In the genomic region with DNA sequence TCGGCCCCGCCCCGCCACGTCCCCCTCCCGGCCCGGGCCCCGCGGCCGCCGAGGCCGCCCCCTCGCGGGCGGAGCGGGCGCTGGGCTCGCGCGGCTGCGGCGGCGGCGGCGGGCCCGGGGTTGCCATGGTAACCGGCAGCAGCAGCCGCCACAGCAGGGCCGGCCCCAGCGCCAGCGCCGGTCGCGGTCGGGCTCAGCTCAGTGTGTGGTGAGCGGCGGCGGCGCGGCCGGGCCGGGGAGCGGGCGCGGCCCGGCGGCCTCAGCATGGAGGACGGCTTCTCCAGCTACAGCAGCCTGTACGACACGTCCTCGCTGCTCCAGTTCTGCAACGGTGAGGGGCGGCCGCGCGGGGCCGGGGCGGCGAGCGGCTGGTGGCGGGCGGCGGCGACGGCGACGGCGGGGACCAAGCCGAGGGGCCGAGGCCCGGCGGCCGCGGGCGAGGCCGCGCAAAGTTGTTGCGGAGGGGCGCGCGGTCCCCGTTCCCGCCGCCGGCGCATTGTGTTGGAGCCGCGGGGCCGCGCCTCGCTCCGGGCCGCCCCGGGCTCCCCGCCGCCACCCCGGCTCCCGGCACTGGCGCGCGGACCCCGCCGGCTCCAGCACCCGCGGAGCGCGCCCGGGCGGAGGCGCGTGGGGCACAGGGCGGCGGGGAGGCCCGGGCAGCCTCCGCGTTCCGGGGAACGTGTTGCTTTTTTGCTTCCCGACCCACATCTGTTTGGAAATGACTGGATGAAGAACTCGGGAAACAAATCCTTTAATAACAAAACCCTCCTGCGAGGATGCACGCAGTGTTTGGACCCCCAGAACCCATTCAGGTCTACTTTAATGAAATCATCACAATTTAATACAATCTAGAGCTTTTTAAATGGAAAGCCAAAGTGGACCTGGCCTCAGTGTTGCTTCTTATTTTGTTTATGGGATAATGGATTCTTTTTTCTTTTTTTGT, we compare ENCODE assay signal across 8 cellular contexts. TPM values are rescaled to one million over a fixed set of nuclear protein-coding genes. Genes with fewer than 3 reads are reported as not detected.
A peak's percentile ranks its signal among the peaks of the same experiment; 100 is the strongest.
DNase-seq lines count a peak whose midpoint lies in the region; ATAC-seq and TF ChIP-seq lines count a peak whose summit lies in the region.

A gene with protein sequence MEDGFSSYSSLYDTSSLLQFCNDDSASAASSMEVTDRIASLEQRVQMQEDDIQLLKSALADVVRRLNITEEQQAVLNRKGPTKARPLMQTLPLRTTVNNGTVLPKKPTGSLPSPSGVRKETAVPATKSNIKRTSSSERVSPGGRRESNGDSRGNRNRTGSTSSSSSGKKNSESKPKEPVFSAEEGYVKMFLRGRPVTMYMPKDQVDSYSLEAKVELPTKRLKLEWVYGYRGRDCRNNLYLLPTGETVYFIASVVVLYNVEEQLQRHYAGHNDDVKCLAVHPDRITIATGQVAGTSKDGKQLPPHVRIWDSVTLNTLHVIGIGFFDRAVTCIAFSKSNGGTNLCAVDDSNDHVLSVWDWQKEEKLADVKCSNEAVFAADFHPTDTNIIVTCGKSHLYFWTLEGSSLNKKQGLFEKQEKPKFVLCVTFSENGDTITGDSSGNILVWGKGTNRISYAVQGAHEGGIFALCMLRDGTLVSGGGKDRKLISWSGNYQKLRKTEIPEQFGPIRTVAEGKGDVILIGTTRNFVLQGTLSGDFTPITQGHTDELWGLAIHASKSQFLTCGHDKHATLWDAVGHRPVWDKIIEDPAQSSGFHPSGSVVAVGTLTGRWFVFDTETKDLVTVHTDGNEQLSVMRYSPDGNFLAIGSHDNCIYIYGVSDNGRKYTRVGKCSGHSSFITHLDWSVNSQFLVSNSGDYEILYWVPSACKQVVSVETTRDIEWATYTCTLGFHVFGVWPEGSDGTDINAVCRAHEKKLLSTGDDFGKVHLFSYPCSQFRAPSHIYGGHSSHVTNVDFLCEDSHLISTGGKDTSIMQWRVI (plus strand): TSS at position 201 of the 943 bp plus-strand sequence. CDS start 64 bp downstream, at position 265.

- H3K27ac Mint-ChIP-seq in T-helper 2 cell treated with Interferon-gamma antibody and Interleukin-4, amounts not matched to agents 5 μg/mL and 100 μg/mL, for 36 hours, result peak within 1 kb of the TSS; percentile 19

- no peaks in the 10 kb centered on the region for H3K9me3 Mint-ChIP-seq in T-helper 2 cell treated with Interferon-gamma antibody and Interleukin-4, amounts not matched to agents 5 μg/mL and 100 μg/mL, for 36 hours

- in situ Hi-C loops in GM23248 (cut with MboI), result no loop called here

- H3K79me2 ChIP-seq in GM23248 (ENCODE audit: insufficient read depth), result peaks cover 46% of the 10 kb centered on the region

- no peaks in the 10 kb centered on the region for H3K36me3 ChIP-seq in GM23248 (ENCODE audit: low read depth)
- no peaks in the 10 kb centered on the region for H3K36me3 ChIP-seq in upper lobe of right lung

- H3K4me2 ChIP-seq in GM23248 (ENCODE audit: unreplicated experiment), result peak within 1 kb of the TSS; percentile 99

- H4K20me1 ChIP-seq in GM23248 (ENCODE audit: insufficient read depth), result no peaks in the 10 kb centered on the region

- H3K4me3 ChIP-seq in GM23248, result peak within 1 kb of the TSS; percentile 84
- H3K4me3 ChIP-seq in upper lobe of right lung, result peak within 1 kb of the TSS; percentile 52

- DNase-seq in Daoy (ENCODE audit: low read depth), result peak; percentile 94
- DNase-seq in GM23248, result peak; percentile 95
- DNase-seq in LoVo (ENCODE audit: low spot score), result peak; percentile 76
- peak; percentile 81 for DNase-seq in T-helper 2 cell treated with Interferon-gamma antibody and Interleukin-4, amounts not matched to agents 5 μg/mL and 100 μg/mL, for 36 hours (ENCODE audit: low spot score)
- DNase-seq in anterior cingulate cortex (lab: John Stamatoyannopoulos, UW), result peak in 52 of 58 donors; percentile 13 to 85 (median 73)
- peak; percentile 92 for DNase-seq in left ventricle myocardium superior
- peak; percentile 22 for DNase-seq in pulmonary artery endothelial cell (ENCODE audit: low read depth, low spot score)
- DNase-seq in upper lobe of right lung, result peak; percentile 92

- H3K4me3 Mint-ChIP-seq in T-helper 2 cell treated with Interferon-gamma antibody and Interleukin-4, amounts not matched to agents 5 μg/mL and 100 μg/mL, for 36 hours, result peak within 1 kb of the TSS; percentile 63

- H3K36me3 Mint-ChIP-seq in T-helper 2 cell treated with Interferon-gamma antibody and Interleukin-4, amounts not matched to agents 5 μg/mL and 100 μg/mL, for 36 hours (ENCODE audit: low read depth), result no peaks in the 10 kb centered on the region

- peaks cover 25% of the 10 kb centered on the region for H3F3A ChIP-seq in GM23248 (ENCODE audit: insufficient read depth)

- intact Hi-C loops in left ventricle myocardium superior (cut with micrococcal nuclease) (no loop called here), upper lobe of right lung (cut with DNase I) (loop anchor here (10.0 kb wide), 1 partner anchor 59 kb away; no protein-coding TSS in a partner anchor)

- no peaks in the 10 kb centered on the region for H3K27me3 ChIP-seq in GM23248 (replicated peaks; ENCODE audit: insufficient read depth)
- H3K27me3 ChIP-seq in upper lobe of right lung, result no peaks in the 10 kb centered on the region

- H3K4me1 Mint-ChIP-seq in T-helper 2 cell treated with Interferon-gamma antibody and Interleukin-4, amounts not matched to agents 5 μg/mL and 100 μg/mL, for 36 hours (ENCODE audit: low read depth), result peaks cover 23% of the 10 kb centered on the region

- H3K4me1 ChIP-seq in GM23248 (ENCODE audit: insufficient read depth) (peaks cover 22% of the 10 kb centered on the region), upper lobe of right lung (peaks cover 15% of the 10 kb centered on the region)

- H3K9me3 ChIP-seq in GM23248 (ENCODE audit: low read depth) (no peaks in the 10 kb centered on the region), upper lobe of right lung (no peaks in the 10 kb centered on the region)

- H3K27ac ChIP-seq in GM23248, result peak within 1 kb of the TSS; percentile 50
- peak within 1 kb of the TSS; percentile 68 for H3K27ac ChIP-seq in upper lobe of right lung

- ATAC-seq in left ventricle myocardium superior, result peak; percentile 90
- ATAC-seq in upper lobe of right lung, result peak; percentile 94

- H3K9me2 ChIP-seq in GM23248 (ENCODE audit: insufficient read depth), result no peaks in the 10 kb centered on the region

- peak within 1 kb of the TSS; percentile 79 for H2AFZ ChIP-seq in GM23248

- WGBS in GM23248 (ENCODE audit: low coverage in 1 of 2, low lambda C conversion rate in 2 of 2, missing lambda C conversion rate in 2 of 2), 2 experiments, result 0 to 1% methylated on average over 51 to 72 of the region's 121 CpGs

- TF ChIP-seq CTCF in upper lobe of right lung (IDR thresholded peaks at IDR 0.05), result no peak

- H3K9ac ChIP-seq in GM23248, result peak within 1 kb of the TSS; percentile 90

- H3K27me3 Mint-ChIP-seq in T-helper 2 cell treated with Interferon-gamma antibody and Interleukin-4, amounts not matched to agents 5 μg/mL and 100 μg/mL, for 36 hours (ENCODE audit: low read depth), result peaks cover 62% of the 10 kb centered on the region

RNA-seq across cellular contexts. Expression of the gene that starts here (rescaled TPM):
- 95.5 and 101 TPM in 2 replicates for total RNA-seq in Daoy (2014; rRNA removed; shearing (Covaris generic))
- total RNA-seq in GM23248 (2014; rRNA removed; shearing (Covaris generic)), result 17.9 and 35.8 TPM in 2 replicates
- 14.8 and 15.0 TPM in 2 replicates for polyA plus RNA-seq in GM23248 (2016; fragmentation: Nextera tagmentation; extraction: Ambion mirVana)
- 42.9 TPM for total RNA-seq in left ventricle myocardium superior
- total RNA-seq in pulmonary artery endothelial cell, result 68.2 and 71.6 TPM in 2 replicates
- total RNA-seq in upper lobe of right lung, result 42.2 TPM

Comparison
In these comparisons a context has a peak if more than half of its experiments do, and no peak if none do; other contexts are left out.
1. Peak in every context shown above with its lines: DNase-seq, ATAC-seq, H3K4me3 ChIP-seq and H3K27ac ChIP-seq.
2. DNase-seq: peak in every context shown above with its lines; median percentile 95 in GM23248; 94 in Daoy; 92 in left ventricle myocardium superior; 92 in upper lobe of right lung; 81 in T-helper 2 cell treated with Interferon-gamma antibody and Interleukin-4, amounts not matched to agents 5 μg/mL and 100 μg/mL, for 36 hours; 76 in LoVo; 73 in anterior cingulate cortex; 22 in pulmonary artery endothelial cell.